ENCODE assay signal across 8 cellular contexts in genomic region chr11:134330611-134331564, GRCh38. TPM values are rescaled to one million over a fixed set of nuclear protein-coding genes. Genes with fewer than 3 reads are reported as not detected.
DNase-seq lines count a peak whose midpoint lies in the region; ATAC-seq and TF ChIP-seq lines count a peak whose summit lies in the region.

No MANE protein-coding gene starts in this region.

- H4K20me1 ChIP-seq in HCT116 (ENCODE audit: insufficient read depth), result no peaks in the 10 kb centered on the region

- H3K9ac ChIP-seq in HCT116 (ENCODE audit: low read length) (peak overlapping the region; percentile 5; the same call in 1 of the 2 replicates), skeletal muscle tissue (ENCODE audit: low read depth in 1 of 3, low read length in 3 of 3) (peak overlapping the region in 2 of 3 donors; percentile 19 to 34)

- H3K36me3 Mint-ChIP-seq in activated CD8-positive, alpha-beta T cell treated with anti-CD3 and anti-CD28 coated beads, Interleukin-2, amount 10 ng/mL, durations not matched to agents 7 days and 5 days (ENCODE audit: low read depth), result no peaks in the 10 kb centered on the region

- no peaks in the 10 kb centered on the region for H3K9me2 ChIP-seq in HCT116 (ENCODE audit: insufficient read depth)

- POLR2A ChIA-PET in HCT116 (lab: Charles Lee), result no interaction called here
- POLR2A ChIA-PET in activated CD8-positive, alpha-beta T cell treated with anti-CD3 and anti-CD28 coated beads, Interleukin-2, amount 10 ng/mL, durations not matched to agents 7 days and 5 days (lab: Charles Lee), result no interaction called here

- H3K27me3 Mint-ChIP-seq in activated CD8-positive, alpha-beta T cell treated with anti-CD3 and anti-CD28 coated beads, Interleukin-2, amount 10 ng/mL, durations not matched to agents 7 days and 5 days (ENCODE audit: low read depth), result peaks cover 56% of the 10 kb centered on the region

- H3K27me3 ChIP-seq in HCT116 (ENCODE audit: insufficient read depth, low read length) (no peaks in the 10 kb centered on the region), skeletal muscle tissue (ENCODE audit: control insufficient read depth in 3 of 3, insufficient read depth in 3 of 3, low read length in 3 of 3) (peaks cover 0 to 13% (median 0%) of the 10 kb centered on the region in 3 donors)

- TF ChIP-seq CTCF in HCT116 (IDR thresholded peaks at IDR 0.05 in 2 of 3, conservative IDR thresholded peaks at IDR 0.05 in 1 of 3; ENCODE audit: borderline replicate concordance in 1 of 3, insufficient read depth in 1 of 3, low read depth in 2 of 3, low read length in 2 of 3), result no peak

- H3K27ac Mint-ChIP-seq in activated CD8-positive, alpha-beta T cell treated with anti-CD3 and anti-CD28 coated beads, Interleukin-2, amount 10 ng/mL, durations not matched to agents 7 days and 5 days, result no peak overlapping the region

- no peak for TF ChIP-seq RAD21 in HCT116 (IDR thresholded peaks at IDR 0.05; ENCODE audit: low read depth)

- peak overlapping the region; percentile 63 for H3K4me2 ChIP-seq in HCT116 (ENCODE audit: low read length)

- CTCF ChIA-PET in HCT116 (lab: Charles Lee), result no interaction called here
- CTCF ChIA-PET in activated CD8-positive, alpha-beta T cell treated with anti-CD3 and anti-CD28 coated beads, Interleukin-2, amount 10 ng/mL, durations not matched to agents 7 days and 5 days (lab: Charles Lee), result interaction anchor here (1.0 kb wide), 1 partner anchor 298 kb away, joined by 3 read pairs; no protein-coding TSS in a partner anchor

- H3K4me1 ChIP-seq in HCT116 (ENCODE audit: control insufficient read depth in 1 of 2, insufficient read depth in 2 of 2, low read length in 2 of 2) (peaks cover 17 to 38% of the 10 kb centered on the region in 2 experiments; a peak in 3 of 4 replicates), skeletal muscle tissue (ENCODE audit: control insufficient read depth in 3 of 3, insufficient read depth in 3 of 3, low read length in 3 of 3) (peaks cover 4 to 19% (median 8%) of the 10 kb centered on the region in 3 donors)

- RAD21 ChIA-PET in HCT116 (lab: Charles Lee; ENCODE audit: low non-redundant PET in 1 of 2, low total read pairs in 2 of 2, uncharacterized antibody in 2 of 2, unreplicated experiment in 2 of 2), result no interaction called here

- H3K4me3 ChIP-seq in HCT116 (replicated peaks in 1 of 2; ENCODE audit: low read depth in 1 of 2, low read length in 2 of 2), result peak overlapping the region; percentile 22 to 31
- H3K4me3 ChIP-seq in iPS-18c (ENCODE audit: insufficient read depth, low read depth, low read length), result peak overlapping the region; percentile 38
- H3K4me3 ChIP-seq in skeletal muscle tissue (ENCODE audit: low read length in 3 of 3), result peak overlapping the region; percentile 54 to 63 (median 57)

- DNase-seq in HCT116 (ENCODE audit: low read depth, low spot score) (no peak), NCI-H2196 treated with DMSO at 0.1 percent for 48 hours (lab: John Stamatoyannopoulos, UW; ENCODE audit: unreplicated experiment) (no peak), iPS-NIHi11 (ENCODE audit: low spot score) (no peak)
- no peak for DNase-seq in activated CD8-positive, alpha-beta T cell treated with anti-CD3 and anti-CD28 coated beads, Interleukin-2, amount 10 ng/mL, durations not matched to agents 7 days and 5 days
- DNase-seq in activated CD4-positive, CD25-positive, alpha-beta regulatory T cell (lab: John Stamatoyannopoulos, UW), result no peak

- intact Hi-C loops in HCT116 (cut with micrococcal nuclease), result loop anchor here (10.0 kb wide), 1 partner anchor 324 kb away; no protein-coding TSS in a partner anchor

- H3K4me3 Mint-ChIP-seq in activated CD8-positive, alpha-beta T cell treated with anti-CD3 and anti-CD28 coated beads, Interleukin-2, amount 10 ng/mL, durations not matched to agents 7 days and 5 days, result peak overlapping the region; percentile 75

- H3K9me3 ChIP-seq in HCT116 (ENCODE audit: control insufficient read depth in 1 of 2, insufficient read depth in 1 of 2, low read depth in 1 of 2, low read length in 2 of 2) (no peaks in the 10 kb centered on the region), iPS-18c (ENCODE audit: control insufficient read depth, insufficient read depth, low read length) (no peaks in the 10 kb centered on the region), skeletal muscle tissue (ENCODE audit: control insufficient read depth in 3 of 3, low read length in 3 of 3) (no peaks in the 10 kb centered on the region)

- peak overlapping the region; percentile 98 for H2AFZ ChIP-seq in HCT116 (ENCODE audit: low read depth, low read length, poor library complexity, severe bottlenecking)

- peaks cover 13% of the 10 kb centered on the region for H3K4me1 Mint-ChIP-seq in activated CD8-positive, alpha-beta T cell treated with anti-CD3 and anti-CD28 coated beads, Interleukin-2, amount 10 ng/mL, durations not matched to agents 7 days and 5 days (ENCODE audit: low read depth)

- ATAC-seq in HCT116, result no peak
- ATAC-seq in activated CD8-positive, alpha-beta T cell treated with anti-CD3 and anti-CD28 coated beads, Interleukin-2, amount 10 ng/mL, durations not matched to agents 7 days and 5 days, result no peak
- ATAC-seq in HG03159 (IDR thresholded peaks at IDR 0.05; ENCODE audit: unreplicated experiment), result no peak

- H3K27ac ChIP-seq in HCT116 (ENCODE audit: low read depth, low read length) (no peak overlapping the region), skeletal muscle tissue (ENCODE audit: low read depth, low read length) (no peak overlapping the region)

- BruUV-seq in HCT116 (replicated peaks; lab: Mats Ljungman, UMichigan), result no TSS peak

- H3K36me3 ChIP-seq in HCT116 (ENCODE audit: control insufficient read depth in 1 of 2, insufficient read depth in 2 of 2, low read length in 2 of 2), result no peaks in the 10 kb centered on the region
- no peaks in the 10 kb centered on the region for H3K36me3 ChIP-seq in skeletal muscle tissue (ENCODE audit: control insufficient read depth in 3 of 3, insufficient read depth in 3 of 3, low read length in 3 of 3)

- 0 out of 2 replicates have a peak, but pooled peaks cover 4% of the 10 kb centered on the region for H3K79me2 ChIP-seq in HCT116 (ENCODE audit: insufficient read depth, low read length)

- TF ChIP-seq POLR2A in HCT116 (IDR thresholded peaks at IDR 0.05; ENCODE audit: borderline replicate concordance, extremely low read depth, insufficient read depth, insufficient read length), result no peak

- H3K9me3 Mint-ChIP-seq in activated CD8-positive, alpha-beta T cell treated with anti-CD3 and anti-CD28 coated beads, Interleukin-2, amount 10 ng/mL, durations not matched to agents 7 days and 5 days (ENCODE audit: insufficient read depth), result no peaks in the 10 kb centered on the region

TF ChIP-seq in HCT116, 20 proteins besides CTCF, POLR2A, EP300 and RAD21 (continues in another document):
- TF ChIP-seq CEBPB (IDR thresholded peaks at IDR 0.05; ENCODE audit: low read depth), result no peak
- TF ChIP-seq FOSL1 (IDR thresholded peaks at IDR 0.05; ENCODE audit: low read depth), result no peak
- no peak for TF ChIP-seq SIN3A (IDR thresholded peaks at IDR 0.05; ENCODE audit: low read depth)
- TF ChIP-seq ELF1 (IDR thresholded peaks at IDR 0.05; ENCODE audit: borderline replicate concordance, low read depth), result no peak
- TF ChIP-seq, protein P1, sequence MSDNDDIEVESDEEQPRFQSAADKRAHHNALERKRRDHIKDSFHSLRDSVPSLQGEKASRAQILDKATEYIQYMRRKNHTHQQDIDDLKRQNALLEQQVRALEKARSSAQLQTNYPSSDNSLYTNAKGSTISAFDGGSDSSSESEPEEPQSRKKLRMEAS (IDR thresholded peaks at IDR 0.05), result no peak
- no peak for TF ChIP-seq POLR2AphosphoS5 (IDR thresholded peaks at IDR 0.05; ENCODE audit: low read depth, low read length)
- TF ChIP-seq ZFX (IDR thresholded peaks at IDR 0.05), result no peak
- no peak for TF ChIP-seq SP1 (IDR thresholded peaks at IDR 0.05; ENCODE audit: low read depth)
- no peak for TF ChIP-seq ZNF274 (IDR thresholded peaks at IDR 0.05; ENCODE audit: low read depth, low read length)
- TF ChIP-seq EGR1 (IDR thresholded peaks at IDR 0.05; ENCODE audit: low read depth), result no peak
- TF ChIP-seq YY1 (IDR thresholded peaks at IDR 0.05; ENCODE audit: extremely low read depth, insufficient replicate concordance, low read depth, low read length), result no peak
- no peak for TF ChIP-seq EZH2 (IDR thresholded peaks at IDR 0.05)
- no peak for TF ChIP-seq JUND (IDR thresholded peaks at IDR 0.05)
- TF ChIP-seq REST (IDR thresholded peaks at IDR 0.05; ENCODE audit: low read depth), result no peak
- no peak for TF ChIP-seq SRF (IDR thresholded peaks at IDR 0.05; ENCODE audit: low read depth)

RNA-seq across cellular contexts. Expression of gene GLB1L2, which starts 0.9 kb away (rescaled TPM):
- 27.1 TPM for total RNA-seq in HCT116 (2021; ENCODE audit: unreplicated experiment)
- 23.0 and 29.0 TPM in 2 replicates for polyA plus RNA-seq in HCT116 (2012)
- total RNA-seq in activated CD8-positive, alpha-beta T cell treated with anti-CD3 and anti-CD28 coated beads, Interleukin-2, amount 10 ng/mL, durations not matched to agents 7 days and 5 days, result 1 to 10 TPM; 1.2 to 1.9 TPM
- total RNA-seq in skeletal muscle tissue, result 1.0 TPM

RNA-seq across cellular contexts. Expression of gene GLB1L3, which starts 54.7 kb away (rescaled TPM):
- not detected for total RNA-seq in HCT116 (2021; ENCODE audit: unreplicated experiment)
- polyA plus RNA-seq in HCT116 (2012), result not detected in 2 replicates
- total RNA-seq in activated CD8-positive, alpha-beta T cell treated with anti-CD3 and anti-CD28 coated beads, Interleukin-2, amount 10 ng/mL, durations not matched to agents 7 days and 5 days, result 1 to 10 TPM; 3.8 to 4.0 TPM
- not detected for total RNA-seq in skeletal muscle tissue
